8 cellular contexts compared by ENCODE assay signal in the genomic region with DNA sequence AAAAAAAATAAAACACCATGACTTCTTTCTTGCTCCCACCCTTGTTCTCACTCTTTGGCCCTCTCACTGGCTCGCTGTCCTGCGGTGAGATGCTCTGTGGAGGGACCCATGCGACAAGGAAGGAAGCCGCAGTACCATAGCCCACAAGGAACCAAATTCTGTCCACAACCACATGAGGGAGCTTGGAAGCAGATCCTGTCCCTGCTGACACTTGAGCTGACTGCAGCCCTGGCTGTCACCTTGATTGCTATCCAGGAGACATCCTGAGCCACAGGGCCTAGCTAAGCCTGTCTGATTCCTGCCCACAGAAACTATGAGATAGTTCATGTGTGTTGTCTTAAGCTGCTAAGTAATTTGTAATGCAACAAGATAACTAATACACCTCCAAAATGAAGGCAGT. TPM values are rescaled to one million over a fixed set of nuclear protein-coding genes. Genes with fewer than 3 reads are reported as not detected.
A peak's percentile ranks its signal among the peaks of the same experiment; 100 is the strongest.
DNase-seq lines count a peak whose midpoint lies in the region; ATAC-seq and TF ChIP-seq lines count a peak whose summit lies in the region.

No MANE protein-coding gene starts in this region.

- no peaks in the 10 kb centered on the region for H3K79me2 ChIP-seq in osteoblast (ENCODE audit: insufficient read depth, low read length)

- no peaks in the 10 kb centered on the region for H4K20me1 ChIP-seq in osteoblast (ENCODE audit: insufficient read depth, low read length)

- ATAC-seq in GM19328 (IDR thresholded peaks at IDR 0.05; ENCODE audit: unreplicated experiment), result no peak
- no peak for ATAC-seq in effector memory CD8-positive, alpha-beta T cell (replicated peaks)

- H3K27me3 ChIP-seq in osteoblast (ENCODE audit: insufficient read depth, low read length) (no peaks in the 10 kb centered on the region), vagina (no peaks in the 10 kb centered on the region)

- H3K9me3 Mint-ChIP-seq in effector memory CD8-positive, alpha-beta T cell, result no peaks in the 10 kb centered on the region

- no peak overlapping the region for H3K27ac ChIP-seq in osteoblast (ENCODE audit: low read depth, low read length)
- H3K27ac ChIP-seq in vagina, result no peak overlapping the region

- H3K4me3 ChIP-seq in osteoblast (ENCODE audit: insufficient read depth, low read length) (no peak overlapping the region), vagina (no peak overlapping the region)

- peak overlapping the region; percentile 50 for H2AFZ ChIP-seq in osteoblast (ENCODE audit: low read length)

- H3K9me3 ChIP-seq in osteoblast (ENCODE audit: low read depth, low read length), result no peaks in the 10 kb centered on the region
- H3K9me3 ChIP-seq in vagina, result no peaks in the 10 kb centered on the region

- H3K36me3 ChIP-seq in osteoblast (ENCODE audit: insufficient read depth, low read length) (no peaks in the 10 kb centered on the region), vagina (no peaks in the 10 kb centered on the region)

- H3K4me3 Mint-ChIP-seq in effector memory CD8-positive, alpha-beta T cell, result no peak overlapping the region

- no peaks in the 10 kb centered on the region for H3K36me3 Mint-ChIP-seq in effector memory CD8-positive, alpha-beta T cell (ENCODE audit: insufficient read depth)

- H3K27me3 Mint-ChIP-seq in effector memory CD8-positive, alpha-beta T cell, result peaks cover 13 to 17% of the 10 kb centered on the region in 2 donors

- H3K4me2 ChIP-seq in osteoblast (ENCODE audit: insufficient read depth, low read length), result no peak overlapping the region

- peaks cover 12 to 19% of the 10 kb centered on the region in 2 donors for H3K4me1 Mint-ChIP-seq in effector memory CD8-positive, alpha-beta T cell (ENCODE audit: low read depth in 2 of 2)

- TF ChIP-seq POLR2A in erythroblast (IDR thresholded peaks at IDR 0.05; ENCODE audit: low read length), result no peak
- no peak for TF ChIP-seq POLR2A in vagina (IDR thresholded peaks at IDR 0.05)

- TF ChIP-seq CTCF in osteoblast (IDR thresholded peaks at IDR 0.05; ENCODE audit: extremely low read depth, low read depth, low read length) (peak; percentile 45), vagina (IDR thresholded peaks at IDR 0.05) (peak in 1 of 3 experiments; percentile 23)

- DNase-seq in 8988T (peak; percentile 78), Daoy (ENCODE audit: low read depth) (peak; percentile 36), NCI-H526 treated with DMSO at 0.1 percent for 48 hours (lab: John Stamatoyannopoulos, UW) (peak; percentile 10), erythroblast (lab: John Stamatoyannopoulos, UW) (peak; percentile 47 to 54), osteoblast (ENCODE audit: insufficient read length, low spot score, missing footprints) (no peak), vagina (ENCODE audit: extremely low spot score in 2 of 2) (no peak)
- no peak for DNase-seq in effector memory CD8-positive, alpha-beta T cell

- intact Hi-C loops in vagina (cut with DNase I), result loop anchor here (5.0 kb wide), 1 partner anchor 99 kb away; no protein-coding TSS in a partner anchor

- H3K27ac Mint-ChIP-seq in effector memory CD8-positive, alpha-beta T cell, result peak overlapping the region in 1 of 2 donors; percentile 35

- H3K4me1 ChIP-seq in osteoblast (ENCODE audit: insufficient read depth, low read length) (peaks cover 27% of the 10 kb centered on the region), vagina (peaks cover 28% of the 10 kb centered on the region)

RNA-seq across cellular contexts. Expression of a gene that starts 4.8 kb away (rescaled TPM):
- total RNA-seq in Daoy (2014; rRNA removed; shearing (Covaris generic)), result 207 and 248 TPM in 2 replicates
- total RNA-seq in osteoblast, result 33.7 and 43.9 TPM in 2 replicates
- 661 TPM for total RNA-seq in vagina

RNA-seq across cellular contexts. Expression of a gene that starts 14.3 kb away (rescaled TPM):
- total RNA-seq in Daoy (2014; rRNA removed; shearing (Covaris generic)), result not detected in 2 replicates
- not detected in 2 replicates for total RNA-seq in osteoblast
- 12.8 TPM for total RNA-seq in vagina

RNA-seq across cellular contexts. Expression of a gene that starts 22.0 kb away (rescaled TPM):
- 248 and 365 TPM in 2 replicates for total RNA-seq in Daoy (2014; rRNA removed; shearing (Covaris generic))
- total RNA-seq in osteoblast (105 and 119 TPM in 2 replicates), vagina (564 TPM)

RNA-seq across cellular contexts. Expression of a gene that starts 28.9 kb away (rescaled TPM):
- total RNA-seq in Daoy (2014; rRNA removed; shearing (Covaris generic)), result 0.74 and 7.4 TPM in 2 replicates
- 8.5 and 8.7 TPM in 2 replicates for total RNA-seq in osteoblast
- total RNA-seq in vagina, result 63.3 TPM

RNA-seq across cellular contexts. Expression of a gene that starts 34.9 kb away (rescaled TPM):
- not detected in 2 replicates for total RNA-seq in Daoy (2014; rRNA removed; shearing (Covaris generic))
- total RNA-seq in osteoblast (0.59 TPM in 1 of 2 replicates, not detected in the other), vagina (110 TPM)

Comparison
In these comparisons a context has a peak if more than half of its experiments do, and no peak if none do; other contexts are left out.
1. DNase-seq: peak in 8988T (single experiment), Daoy (single experiment), NCI-H526 treated with DMSO at 0.1 percent for 48 hours (single experiment) and erythroblast (2 of 2); none in osteoblast (single experiment), vagina (0 of 2) and effector memory CD8-positive, alpha-beta T cell (0 of 3).
2. RNA of a gene that starts 14.3 kb away (total RNA-seq): 12.8 TPM in vagina (single experiment); not detected in Daoy and not detected in osteoblast; every median in the first group is over 10 times any median in the second.